Comparison of ENCODE assay signal across 10 cellular contexts in the genomic region with DNA sequence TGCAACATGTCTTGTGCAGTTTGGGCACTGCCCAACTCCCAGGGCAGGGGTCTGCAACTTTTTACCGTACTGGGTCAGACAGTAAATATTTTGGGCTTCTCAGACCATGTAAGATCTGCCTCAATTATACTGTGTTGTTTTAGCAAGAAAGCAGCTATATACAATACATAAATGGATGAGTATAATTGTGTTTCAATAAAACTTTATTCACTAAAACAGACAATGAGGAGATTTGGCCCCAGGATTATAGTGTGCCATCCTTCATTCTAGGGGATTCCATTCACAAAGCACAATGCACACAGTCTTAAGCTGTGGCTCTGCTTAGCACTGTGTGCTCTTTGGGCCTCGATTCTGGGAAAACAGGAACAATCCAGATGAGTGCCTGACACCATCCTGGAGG.
"Had no signal": no experiment of that assay in that cellular context is flagged by ENCODE, and none has a peak within 500 bp of the region (broad histone marks: within the 10 kb centered on the region; RNA-seq: fewer than 3 reads in every experiment).

No MANE protein-coding gene starts in this region.

- H3K9me3 ChIP-seq: HAP-1 had no signal

- H3K36me3 ChIP-seq: HAP-1 had no signal

- ATAC-seq: GM23338, HCT116 had no signal

- H3K4me3 ChIP-seq: GM23338, HAP-1 had no signal

- H2AFZ ChIP-seq: GM23338 had no signal

- H3K4me1 ChIP-seq: HAP-1 had no signal

- DNase-seq: GOT3, H7, H9, HCEC 1CT, HFFc6 had no signal

- FAIRE-seq: H1, H54 had no signal

- H3K4me2 ChIP-seq: GM23338 had no signal
